In the genomic region with DNA sequence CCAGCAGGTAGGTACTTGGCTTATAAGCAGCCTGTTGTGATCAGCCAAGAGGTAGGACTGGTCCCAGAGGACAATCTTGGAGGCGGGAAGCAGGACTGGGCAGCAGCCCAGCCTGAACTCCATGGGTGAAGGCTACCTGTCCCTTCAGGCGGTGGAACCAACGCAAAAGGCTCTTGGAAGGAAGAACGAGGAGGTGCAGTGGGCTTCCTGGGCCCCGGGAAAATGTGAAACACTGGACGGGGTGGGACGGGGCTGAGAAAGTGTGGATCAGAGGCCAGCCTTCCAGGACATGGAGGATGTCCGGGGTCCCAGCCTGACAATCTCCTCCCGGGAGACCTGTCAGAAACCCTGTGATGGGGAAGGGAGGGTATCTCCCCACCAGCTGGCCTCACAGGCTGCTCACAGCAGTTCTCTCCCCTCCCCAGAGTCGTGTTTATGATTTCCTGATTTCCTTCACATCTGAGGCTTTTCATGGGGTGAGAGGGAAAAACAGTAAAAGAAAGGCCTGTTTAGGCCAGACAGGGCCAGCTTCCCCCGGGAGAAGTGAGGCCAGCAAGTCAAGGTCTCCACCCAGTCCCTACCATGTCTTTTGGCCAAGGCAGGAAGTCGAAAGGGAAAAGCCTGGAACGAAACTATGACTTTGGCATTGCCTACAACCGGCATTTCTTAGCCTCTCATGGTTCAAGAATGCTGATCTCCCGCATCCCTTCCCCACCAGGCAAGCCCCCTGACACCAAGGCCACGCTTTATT, we compare ENCODE assay signal across 18 cellular contexts. TPM values are rescaled to one million over a fixed set of nuclear protein-coding genes. Genes with fewer than 3 reads are reported as not detected.
DNase-seq lines count a peak whose midpoint lies in the region; ATAC-seq, FAIRE-seq and TF ChIP-seq lines count a peak whose summit lies in the region.
"Had no signal": no experiment of that assay in that cellular context is flagged by ENCODE, and none has a peak within 500 bp of the region (broad histone marks: within the 10 kb centered on the region; RNA-seq: fewer than 3 reads in every experiment).

No MANE protein-coding gene starts in this region.

- no peaks in the 10 kb centered on the region for H3K9me3 ChIP-seq in skeletal muscle satellite cell (replicated peaks; ENCODE audit: low read length)

- intact Hi-C loops in Right ventricle myocardium inferior (cut with DNase I): no loop called here
- intact Hi-C loops in cardiac septum (cut with DNase I): no loop called here

- H3K27me3 ChIP-seq in skeletal muscle satellite cell (ENCODE audit: control insufficient read depth, insufficient read depth, low read length): no peaks in the 10 kb centered on the region

- H3K4me3 ChIP-seq in skeletal muscle satellite cell (ENCODE audit: low read length): no peak overlapping the region

- H3K9ac ChIP-seq in skeletal muscle satellite cell (ENCODE audit: low read depth, low read length): peak overlapping the region; percentile 3
- H3K9ac ChIP-seq: parathyroid adenoma had no signal

- peaks cover 66% of the 10 kb centered on the region for H3K36me3 ChIP-seq in skeletal muscle satellite cell (ENCODE audit: insufficient read depth, low read length)

- peaks cover 32% of the 10 kb centered on the region for H3K4me1 ChIP-seq in skeletal muscle satellite cell (ENCODE audit: control insufficient read depth, insufficient read depth, low read length)

- no peak for FAIRE-seq in urothelium cell line (lab: Jason Lieb, UNC)
- FAIRE-seq: bronchial epithelial cell, small intestine had no signal

- in situ Hi-C loops in GM13976 (cut with MboI; ENCODE audit: low sequenced_read_pairs, unreplicated experiment): no loop called here

- DNase-seq in Right ventricle myocardium inferior (ENCODE audit: missing footprints) (no peak), cardiac septum (ENCODE audit: low spot score) (no peak), left lobe of liver (ENCODE audit: low spot score) (no peak), GM13976 (ENCODE audit: low spot score) (no peak), urothelium cell line (ENCODE audit: low spot score) (no peak)
- DNase-seq: activated CD4-positive, alpha-beta T cell treated with anti-CD3 and anti-CD28 coated beads for 48 hours; HCEC 1CT; NCI-H1417; NCI-H2171; NCI-H69; small intestine; stimulated activated CD4-positive, alpha-beta T cell treated with anti-CD3 and anti-CD28 coated beads, Interleukin-4, amount 100 ng/mL, for 4 hours; T-cell had no signal

- TF ChIP-seq CTCF in GM13976 (IDR thresholded peaks at IDR 0.05; ENCODE audit: borderline replicate concordance, control extremely low read depth, extremely low read depth, insufficient read depth, missing control alignments): no peak

- ATAC-seq in Right ventricle myocardium inferior (peak; percentile 83), left lobe of liver (peak; percentile 20), GM19467 (IDR thresholded peaks at IDR 0.05; ENCODE audit: unreplicated experiment) (no peak), GM18502 (IDR thresholded peaks at IDR 0.05; ENCODE audit: poor library complexity, unreplicated experiment) (no peak)
- ATAC-seq: T-cell had no signal

- no peak overlapping the region for H3K4me2 ChIP-seq in skeletal muscle satellite cell (ENCODE audit: low read length)

RNA-seq across cellular contexts. Expression of gene CMKLR1, which starts 11.3 kb away (rescaled TPM):
- 10.6 TPM for total RNA-seq in Right ventricle myocardium inferior
- total RNA-seq in cardiac septum: 21.0 TPM
- 3.8 TPM for total RNA-seq in left lobe of liver
- total RNA-seq in skeletal muscle satellite cell (2012; rRNA removed): 0.51 and 1.5 TPM in 2 replicates
- total RNA-seq: bronchial epithelial cell had no signal

Comparison
In these comparisons a context has a peak if more than half of its experiments do, and no peak if none do; other contexts are left out.
1. ATAC-seq: peak in Right ventricle myocardium inferior (single experiment) and left lobe of liver (single experiment); none in GM19467 (single experiment) and GM18502 (single experiment).